Comparison of ENCODE assay signal across 9 cellular contexts in genomic region chr2:96537066-96537733, GRCh38. TPM values are rescaled to one million over a fixed set of nuclear protein-coding genes. Genes with fewer than 3 reads are reported as not detected.
DNase-seq lines count a peak whose midpoint lies in the region; ATAC-seq, FAIRE-seq and TF ChIP-seq lines count a peak whose summit lies in the region.
"Had no signal": no experiment of that assay in that cellular context is flagged by ENCODE, and none has a peak within 500 bp of the region (broad histone marks: within the 10 kb centered on the region; RNA-seq: fewer than 3 reads in every experiment).

No MANE protein-coding gene starts in this region.

- H3K4me1 Mint-ChIP-seq in T-helper 1 cell treated with Interleukin-12 subunit alpha and Interleukin-12 subunit beta and Interleukin-4 antibody, amounts not matched to agents 30 μg/mL and 1 μg/mL, for 36 hours (ENCODE audit: low read depth): peaks cover 59% of the 10 kb centered on the region

- TF ChIP-seq CTCF in adrenal gland (IDR thresholded peaks at IDR 0.05): no peak

- ATAC-seq in GM21390 (IDR thresholded peaks at IDR 0.05; ENCODE audit: unreplicated experiment): peak; percentile 49

- no peaks in the 10 kb centered on the region for H3K36me3 ChIP-seq in adrenal gland (replicated peaks in 1 of 2)
- H3K36me3 ChIP-seq in skeletal muscle tissue (ENCODE audit: control insufficient read depth in 3 of 3, insufficient read depth in 3 of 3, low read length in 3 of 3): no peaks in the 10 kb centered on the region

- FAIRE-seq in HTR-8/SVneo (lab: Jason Lieb, UNC): no peak
- FAIRE-seq: colon had no signal

- peak overlapping the region; percentile 97 for H3K27ac Mint-ChIP-seq in T-helper 1 cell treated with Interleukin-12 subunit alpha and Interleukin-12 subunit beta and Interleukin-4 antibody, amounts not matched to agents 30 μg/mL and 1 μg/mL, for 36 hours

- 0 to 1% (median 1%) methylated on average over 28 to 61 of the region's 61 CpGs for WGBS in adrenal gland, 4 donors

- H3K9me3 ChIP-seq in adrenal gland (replicated peaks in 1 of 3) (no peaks in the 10 kb centered on the region), skeletal muscle tissue (ENCODE audit: control insufficient read depth in 3 of 3, low read length in 3 of 3) (no peaks in the 10 kb centered on the region)

- no peaks in the 10 kb centered on the region for H3K27me3 Mint-ChIP-seq in T-helper 1 cell treated with Interleukin-12 subunit alpha and Interleukin-12 subunit beta and Interleukin-4 antibody, amounts not matched to agents 30 μg/mL and 1 μg/mL, for 36 hours (ENCODE audit: low read depth)

- H3K4me3 Mint-ChIP-seq in T-helper 1 cell treated with Interleukin-12 subunit alpha and Interleukin-12 subunit beta and Interleukin-4 antibody, amounts not matched to agents 30 μg/mL and 1 μg/mL, for 36 hours: peak overlapping the region; percentile 98

- no peaks in the 10 kb centered on the region for H3K9me3 Mint-ChIP-seq in T-helper 1 cell treated with Interleukin-12 subunit alpha and Interleukin-12 subunit beta and Interleukin-4 antibody, amounts not matched to agents 30 μg/mL and 1 μg/mL, for 36 hours

- peaks cover 35% of the 10 kb centered on the region for H3K36me3 Mint-ChIP-seq in T-helper 1 cell treated with Interleukin-12 subunit alpha and Interleukin-12 subunit beta and Interleukin-4 antibody, amounts not matched to agents 30 μg/mL and 1 μg/mL, for 36 hours (ENCODE audit: low read depth)

- peak; percentile 25 for DNase-seq in COR-L47 (lab: John Stamatoyannopoulos, UW)
- DNase-seq in HTR-8/SVneo (ENCODE audit: insufficient read length, low spot score): peak; percentile 59
- DNase-seq in adrenal gland: peak; percentile 58 to 84 (median 72)
- DNase-seq in hypothalamus (lab: John Stamatoyannopoulos, UW): peak in 27 of 51 donors; percentile 13 to 64 (median 39)
- no peak for DNase-seq in cerebellar nuclear complex (lab: John Stamatoyannopoulos, UW)

- H3K9ac ChIP-seq in skeletal muscle tissue (ENCODE audit: low read depth in 1 of 3, low read length in 3 of 3): peak overlapping the region; percentile 79 to 95 (median 87)

- peak overlapping the region; percentile 38 to 93 (median 78) for H3K4me3 ChIP-seq in adrenal gland
- peak overlapping the region; percentile 78 to 90 (median 84) for H3K4me3 ChIP-seq in skeletal muscle tissue (ENCODE audit: low read length in 3 of 3)

- H3K4me1 ChIP-seq in adrenal gland (replicated peaks in 1 of 2) (peaks cover 8 to 31% of the 10 kb centered on the region in 2 donors), skeletal muscle tissue (ENCODE audit: control insufficient read depth in 3 of 3, insufficient read depth in 3 of 3, low read length in 3 of 3) (peaks cover 67 to 88% (median 70%) of the 10 kb centered on the region in 3 donors)

- intact Hi-C loops in adrenal gland (cut with DNase I): no loop called here

- H3K27ac ChIP-seq in adrenal gland: peak overlapping the region; percentile 57 to 94 (median 86)
- peak overlapping the region; percentile 97 for H3K27ac ChIP-seq in skeletal muscle tissue (ENCODE audit: low read depth, low read length)

- TF ChIP-seq POLR2A in adrenal gland (IDR thresholded peaks at IDR 0.05): peak in 1 of 2 donors; percentile 36

- H3K27me3 ChIP-seq in adrenal gland: no peaks in the 10 kb centered on the region
- no peaks in the 10 kb centered on the region for H3K27me3 ChIP-seq in skeletal muscle tissue (ENCODE audit: control insufficient read depth in 3 of 3, insufficient read depth in 3 of 3, low read length in 3 of 3)

RNA-seq across cellular contexts. Expression of gene ARID5A, which starts 0.6 kb away (rescaled TPM):
- 10 to 100 TPM in 6 of 8 donors, 1 to 10 TPM in 2; 9.0 to 25.4 (median 14.3) TPM for total RNA-seq in adrenal gland
- polyA plus RNA-seq in adrenal gland: 10 to 100 TPM in 2 of 3 donors, 1 to 10 TPM in 1; 1.3 to 39.6 (median 26.1) TPM
- total RNA-seq in skeletal muscle tissue: 9.9 TPM

RNA-seq across cellular contexts. Expression of gene NEURL3, which starts 32.0 kb away (rescaled TPM):
- under 1 TPM in 1 of 8 donors, not detected in 7; 0.41 TPM for total RNA-seq in adrenal gland
- under 1 TPM in 2 of 3 donors, not detected in 1; 0.03 to 0.24 TPM for polyA plus RNA-seq in adrenal gland
- not detected for total RNA-seq in skeletal muscle tissue

Comparison
In these comparisons a context has a peak if more than half of its experiments do, and no peak if none do; other contexts are left out.
1. DNase-seq: peak in COR-L47 (single experiment), HTR-8/SVneo (single experiment), adrenal gland (7 of 7) and hypothalamus (27 of 51); none in cerebellar nuclear complex (0 of 2).